In genomic region chrX:14125451-14125850, GRCh38 we compare ENCODE assay signal across 17 cellular contexts.
DNase-seq lines count a peak whose midpoint lies in the region; ATAC-seq and TF ChIP-seq lines count a peak whose summit lies in the region.
"Had no signal": no experiment of that assay in that cellular context is flagged by ENCODE, and none has a peak within 500 bp of the region (broad histone marks: within the 10 kb centered on the region; RNA-seq: fewer than 3 reads in every experiment).

No MANE protein-coding gene starts in this region.

- peak; percentile 69 for DNase-seq in NCI-H1105 treated with DMSO at 0.1 percent for 48 hours (lab: John Stamatoyannopoulos, UW)
- DNase-seq in NCI-H2227 treated with DMSO at 0.1 percent for 48 hours (lab: John Stamatoyannopoulos, UW): peak; percentile 70
- DNase-seq in activated CD4-positive, alpha-beta T cell treated with anti-CD3 and anti-CD28 coated beads for 48 hours: no peak
- no peak for DNase-seq in body of pancreas
- DNase-seq in activated T-cell treated with anti-CD3 and anti-CD28 coated beads, Interleukin-2, amount 50 U/mL, for 4 hours: no peak
- DNase-seq: C1 segment of cervical spinal cord; CD8-positive, alpha-beta memory T cell; DMS79; NCI-H1417 treated with DMSO at 0.1 percent for 48 hours; NCI-H2029; NCI-H526 treated with DMSO at 0.1 percent for 48 hours; Right ventricle myocardium superior; SK-N-SH; T-cell had no signal

- TF ChIP-seq POLR2A in gastroesophageal sphincter (IDR thresholded peaks at IDR 0.05) (no peak), body of pancreas (IDR thresholded peaks at IDR 0.05) (no peak)

- no peak overlapping the region for H3K4me3 ChIP-seq in gastroesophageal sphincter
- H3K4me3 ChIP-seq in stomach smooth muscle (ENCODE audit: low read length in 2 of 2): no peak overlapping the region
- H3K4me3 ChIP-seq in body of pancreas: no peak overlapping the region
- H3K4me3 ChIP-seq: K562 had no signal

- no peaks in the 10 kb centered on the region for H3K4me1 Mint-ChIP-seq in activated T-cell treated with anti-CD3 and anti-CD28 coated beads, Interleukin-2, amount 50 U/mL, for 4 hours (ENCODE audit: low read depth)
- H3K4me1 Mint-ChIP-seq: CD8-positive, alpha-beta memory T cell; T-cell had no signal

- WGBS in gastroesophageal sphincter (ENCODE audit: low coverage in 1 of 2), 2 donors: 0 to 47% methylated on average over 2 to 3 of the region's 4 CpGs
- WGBS in body of pancreas, 2 donors: 35 to 47% methylated on average over 4 of the region's 4 CpGs

- no peak overlapping the region for H3K4me3 Mint-ChIP-seq in activated T-cell treated with anti-CD3 and anti-CD28 coated beads, Interleukin-2, amount 50 U/mL, for 4 hours
- H3K4me3 Mint-ChIP-seq: CD8-positive, alpha-beta memory T cell; T-cell had no signal

- intact Hi-C loops in body of pancreas (cut with DNase I): no loop called here

- no peaks in the 10 kb centered on the region for H3K27me3 Mint-ChIP-seq in activated T-cell treated with anti-CD3 and anti-CD28 coated beads, Interleukin-2, amount 50 U/mL, for 4 hours (ENCODE audit: low read depth)

- ATAC-seq in gastroesophageal sphincter (no peak), body of pancreas (no peak)
- no peak for ATAC-seq in activated T-cell treated with anti-CD3 and anti-CD28 coated beads, Interleukin-2, amount 50 U/mL, for 4 hours
- ATAC-seq: K562, T-cell had no signal

- TF ChIP-seq CTCF in gastroesophageal sphincter (IDR thresholded peaks at IDR 0.05): no peak
- TF ChIP-seq CTCF in body of pancreas (IDR thresholded peaks at IDR 0.05): no peak

- H3K27me3 ChIP-seq in gastroesophageal sphincter: no peaks in the 10 kb centered on the region
- peaks cover 0 to 3% of the 10 kb centered on the region in 2 donors for H3K27me3 ChIP-seq in stomach smooth muscle (ENCODE audit: control insufficient read depth in 1 of 2, insufficient read depth in 2 of 2, low read length in 2 of 2)
- no peaks in the 10 kb centered on the region for H3K27me3 ChIP-seq in body of pancreas

- H3K36me3 Mint-ChIP-seq in activated T-cell treated with anti-CD3 and anti-CD28 coated beads, Interleukin-2, amount 50 U/mL, for 4 hours (ENCODE audit: insufficient read depth): no peaks in the 10 kb centered on the region
- H3K36me3 Mint-ChIP-seq: CD8-positive, alpha-beta memory T cell; T-cell had no signal

- H3K9me3 ChIP-seq in gastroesophageal sphincter: no peaks in the 10 kb centered on the region
- H3K9me3 ChIP-seq in stomach smooth muscle (ENCODE audit: control insufficient read depth in 2 of 2, low read length in 2 of 2): peaks cover 0 to 2% of the 10 kb centered on the region in 2 donors
- no peaks in the 10 kb centered on the region for H3K9me3 ChIP-seq in body of pancreas
- H3K9me3 ChIP-seq: SK-N-SH had no signal

- no peaks in the 10 kb centered on the region for H3K4me1 ChIP-seq in gastroesophageal sphincter
- no peaks in the 10 kb centered on the region for H3K4me1 ChIP-seq in stomach smooth muscle (ENCODE audit: control insufficient read depth, insufficient read depth, low read length)
- no peaks in the 10 kb centered on the region for H3K4me1 ChIP-seq in body of pancreas

- H3K9ac ChIP-seq in stomach smooth muscle (ENCODE audit: low read length in 2 of 2): peak overlapping the region in 1 of 2 donors; percentile 57
- H3K9ac ChIP-seq: SK-N-SH had no signal

- H3K27ac ChIP-seq in gastroesophageal sphincter: peak overlapping the region; percentile 47 to 64 (median 52)
- H3K27ac ChIP-seq in stomach smooth muscle (ENCODE audit: low read length): peak overlapping the region; percentile 66
- no peak overlapping the region for H3K27ac ChIP-seq in body of pancreas

- no peak for TF ChIP-seq EP300 in gastroesophageal sphincter (IDR thresholded peaks at IDR 0.05)

- H3K9me3 Mint-ChIP-seq in activated T-cell treated with anti-CD3 and anti-CD28 coated beads, Interleukin-2, amount 50 U/mL, for 4 hours: no peaks in the 10 kb centered on the region
- H3K9me3 Mint-ChIP-seq: T-cell had no signal

- no peaks in the 10 kb centered on the region for H3K36me3 ChIP-seq in gastroesophageal sphincter
- no peaks in the 10 kb centered on the region for H3K36me3 ChIP-seq in stomach smooth muscle (ENCODE audit: control insufficient read depth in 2 of 2, insufficient read depth in 2 of 2, low read length in 2 of 2)
- no peaks in the 10 kb centered on the region for H3K36me3 ChIP-seq in body of pancreas (replicated peaks in 1 of 2; ENCODE audit: insufficient read depth in 1 of 2, low read depth in 2 of 2)

Comparison
In these comparisons a context has a peak if more than half of its experiments do, and no peak if none do; other contexts are left out.
1. DNase-seq: peak in NCI-H1105 treated with DMSO at 0.1 percent for 48 hours (single experiment) and NCI-H2227 treated with DMSO at 0.1 percent for 48 hours (single experiment); none in activated CD4-positive, alpha-beta T cell treated with anti-CD3 and anti-CD28 coated beads for 48 hours (single experiment), body of pancreas (0 of 4) and activated T-cell treated with anti-CD3 and anti-CD28 coated beads, Interleukin-2, amount 50 U/mL, for 4 hours (single experiment).
2. H3K27ac ChIP-seq: peak in gastroesophageal sphincter (4 of 4) and stomach smooth muscle (single experiment); none in body of pancreas (0 of 4).